ENCODE assay signal across 17 cellular contexts in the genomic region with DNA sequence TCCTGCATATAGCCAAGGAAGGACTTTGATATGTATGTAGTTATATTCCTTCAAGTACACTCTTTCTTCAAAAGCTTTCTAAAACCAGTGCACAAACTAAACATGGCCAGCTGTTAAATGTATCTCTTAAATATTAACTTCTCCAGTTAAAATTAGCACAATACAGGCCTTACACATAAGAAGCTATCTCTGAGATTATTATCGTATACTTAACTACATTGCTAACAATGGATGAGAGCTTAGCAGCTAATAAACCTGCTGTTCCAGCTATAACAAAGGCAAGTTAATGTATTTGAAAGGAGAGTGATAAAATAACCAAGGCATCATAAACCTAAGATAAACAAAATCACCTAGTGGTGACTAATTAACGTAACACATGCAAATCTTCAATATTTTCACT.
DNase-seq lines count a peak whose midpoint lies in the region; FAIRE-seq and TF ChIP-seq lines count a peak whose summit lies in the region.
"Had no signal": no experiment of that assay in that cellular context is flagged by ENCODE, and none has a peak within 500 bp of the region (broad histone marks: within the 10 kb centered on the region; RNA-seq: fewer than 3 reads in every experiment).

No MANE protein-coding gene starts in this region.

- whole genome bisulfite sequencing in endodermal cell (ENCODE audit: insufficient coverage in 1 of 2, insufficient read length in 1 of 2), 2 experiments = no CpG with 5 or more reads among the region's 2 CpGs
- 3 to 54% (median 21%) methylated on average over 2 of the region's 2 CpGs for WGBS in small intestine, 3 donors

- H3K27me3 Mint-ChIP-seq in endodermal cell (ENCODE audit: insufficient read depth) = no peaks in the 10 kb centered on the region
- H3K27me3 Mint-ChIP-seq: IgD-negative memory B cell, T-cell had no signal

- peaks cover 6% of the 10 kb centered on the region for H3K9me3 Mint-ChIP-seq in endodermal cell
- H3K9me3 Mint-ChIP-seq: T-cell had no signal

- no peak for FAIRE-seq in small intestine (lab: Jason Lieb, UNC)

- no peak overlapping the region for H3K4me3 Mint-ChIP-seq in endodermal cell
- H3K4me3 Mint-ChIP-seq: CD14-positive monocyte, IgD-negative memory B cell, T-cell had no signal

- H3K4me1 ChIP-seq in endodermal cell (ENCODE audit: control insufficient read depth, insufficient read depth, low read length) = peaks cover 11% of the 10 kb centered on the region
- no peaks in the 10 kb centered on the region for H3K4me1 ChIP-seq in small intestine (ENCODE audit: control insufficient read depth in 2 of 2, insufficient read depth in 1 of 2, low read depth in 1 of 2, low read length in 1 of 2)
- no peaks in the 10 kb centered on the region for H3K4me1 ChIP-seq in BE2C

- DNase-seq in NCI-H510A treated with DMSO at 0.1 percent for 48 hours (lab: John Stamatoyannopoulos, UW) = peak; percentile 74
- DNase-seq in NCI-H510A (lab: John Stamatoyannopoulos, UW) = no peak
- DNase-seq in NCI-H2081 (lab: John Stamatoyannopoulos, UW) = peak; percentile 23 to 77
- no peak for DNase-seq in endodermal cell
- DNase-seq in small intestine = peak; percentile 53
- DNase-seq in BE2C = no peak
- DNase-seq in COLO829 (ENCODE audit: low spot score) = no peak
- no peak for DNase-seq in HuH-7.5 (ENCODE audit: low spot score)
- DNase-seq: Calu3, MV-4-11, NCI-H187 treated with DMSO at 0.1 percent for 48 hours, NCI-H524 treated with DMSO at 0.1 percent for 48 hours, T-cell had no signal

- peaks cover 27% of the 10 kb centered on the region for H3K4me1 Mint-ChIP-seq in endodermal cell
- H3K4me1 Mint-ChIP-seq: IgD-negative memory B cell, T-cell had no signal

- H3K4me3 ChIP-seq in endodermal cell (ENCODE audit: low read length) (peak overlapping the region; percentile 26), small intestine (ENCODE audit: low read depth in 1 of 2, low read length in 2 of 2) (no peak overlapping the region), BE2C (ENCODE audit: low read depth, low read length) (no peak overlapping the region)
- H3K4me3 ChIP-seq: HAP-1, SK-N-MC had no signal

- H3K27me3 ChIP-seq in endodermal cell (ENCODE audit: control insufficient read depth, insufficient read depth, low read length, poor library complexity, severe bottlenecking) (no peaks in the 10 kb centered on the region), small intestine (ENCODE audit: control insufficient read depth in 2 of 2, insufficient read depth in 2 of 2, low read length in 2 of 2) (no peaks in the 10 kb centered on the region), BE2C (no peaks in the 10 kb centered on the region)

- H3K36me3 ChIP-seq in endodermal cell (ENCODE audit: control insufficient read depth, insufficient read depth, low read length) (no peaks in the 10 kb centered on the region), small intestine (ENCODE audit: control insufficient read depth in 2 of 2, insufficient read depth in 2 of 2, low read length in 2 of 2) (no peaks in the 10 kb centered on the region), BE2C (no peaks in the 10 kb centered on the region)
- H3K36me3 ChIP-seq: HAP-1 had no signal

- TF ChIP-seq CTCF in endodermal cell (conservative IDR thresholded peaks at IDR 0.05) = no peak
- no peak for TF ChIP-seq CTCF in BE2C (IDR thresholded peaks at IDR 0.05; ENCODE audit: low read depth, low read length)

- H3K27ac Mint-ChIP-seq in endodermal cell = no peak overlapping the region
- H3K27ac Mint-ChIP-seq: CD14-positive monocyte, IgD-negative memory B cell, T-cell had no signal

- H3K9me3 ChIP-seq in endodermal cell (ENCODE audit: control insufficient read depth, low read length) (no peaks in the 10 kb centered on the region), small intestine (ENCODE audit: control insufficient read depth, low read depth) (no peaks in the 10 kb centered on the region), BE2C (no peaks in the 10 kb centered on the region)
- H3K9me3 ChIP-seq: HAP-1 had no signal

- no peak overlapping the region for H3K9ac ChIP-seq in endodermal cell (ENCODE audit: extremely low read depth, low read length, poor library complexity, severe bottlenecking)

- H3K27ac ChIP-seq in endodermal cell (ENCODE audit: low read depth, low read length) (no peak overlapping the region), small intestine (ENCODE audit: low read depth in 1 of 2, low read length in 1 of 2) (no peak overlapping the region)
- H3K27ac ChIP-seq: SK-N-MC had no signal

- no peaks in the 10 kb centered on the region for H3K36me3 Mint-ChIP-seq in endodermal cell (ENCODE audit: low read depth)
- H3K36me3 Mint-ChIP-seq: CD14-positive monocyte, IgD-negative memory B cell, T-cell had no signal

Comparison
In these comparisons a context has a peak if more than half of its experiments do, and no peak if none do; other contexts are left out.
1. DNase-seq: peak in NCI-H510A treated with DMSO at 0.1 percent for 48 hours (single experiment), NCI-H2081 (2 of 2) and small intestine (single experiment); none in NCI-H510A (single experiment), endodermal cell (single experiment), BE2C (single experiment), COLO829 (single experiment) and HuH-7.5 (single experiment).